9 cellular contexts compared by ENCODE assay signal in genomic region chr2:169478339-169478738, GRCh38. TPM values are rescaled to one million over a fixed set of nuclear protein-coding genes. Genes with fewer than 3 reads are reported as not detected.
DNase-seq lines count a peak whose midpoint lies in the region; ATAC-seq and TF ChIP-seq lines count a peak whose summit lies in the region.
"Had no signal": no experiment of that assay in that cellular context is flagged by ENCODE, and none has a peak within 500 bp of the region (broad histone marks: within the 10 kb centered on the region; RNA-seq: fewer than 3 reads in every experiment).

No MANE protein-coding gene starts in this region.

- H3K27ac ChIP-seq in right lobe of liver (peak overlapping the region in 2 of 3 donors; percentile 22 to 70), substantia nigra (ENCODE audit: low read depth, low read length, poor library complexity, severe bottlenecking) (peak overlapping the region; percentile 60)

- no peak for DNase-seq in activated T-cell treated with anti-CD3 and anti-CD28 coated beads, Interleukin-2, amount 50 U/mL, for 4 hours
- no peak for DNase-seq in activated T-cell treated with anti-CD3 and anti-CD28 coated beads, Interleukin-2, amount 50 U/mL, for 48 hours
- no peak for DNase-seq in right lobe of liver
- DNase-seq in substantia nigra (lab: John Stamatoyannopoulos, UW) = peak in 14 of 49 donors; percentile 1 to 48 (median 6)
- DNase-seq in LoVo (ENCODE audit: low spot score) = no peak
- DNase-seq in HEK293T (ENCODE audit: extremely low spot score) = no peak
- DNase-seq: stimulated activated naive CD4-positive, alpha-beta T cell treated with Interleukin-2 at 50 U/mL for 16 hours had no signal

- H3K36me3 ChIP-seq in right lobe of liver = no peaks in the 10 kb centered on the region

- no peak for TF ChIP-seq CTCF in brain (conservative IDR thresholded peaks at IDR 0.05)
- TF ChIP-seq CTCF in right lobe of liver (IDR thresholded peaks at IDR 0.05) = no peak

- TF ChIP-seq POLR2A in right lobe of liver (IDR thresholded peaks at IDR 0.05) = no peak

- no peak for ATAC-seq in activated T-cell treated with anti-CD3 and anti-CD28 coated beads, Interleukin-2, amount 50 U/mL, for 4 hours
- ATAC-seq in right lobe of liver (peak; percentile 43 to 55 (median 47)), GM21360 (IDR thresholded peaks at IDR 0.05; ENCODE audit: unreplicated experiment) (no peak)

- peaks cover 6% of the 10 kb centered on the region for H3K4me1 Mint-ChIP-seq in activated T-cell treated with anti-CD3 and anti-CD28 coated beads, Interleukin-2, amount 50 U/mL, for 4 hours (ENCODE audit: low read depth)
- peaks cover 40% of the 10 kb centered on the region for H3K4me1 Mint-ChIP-seq in brain

- no peaks in the 10 kb centered on the region for H3K27me3 Mint-ChIP-seq in activated T-cell treated with anti-CD3 and anti-CD28 coated beads, Interleukin-2, amount 50 U/mL, for 4 hours (ENCODE audit: low read depth)
- peaks cover 5% of the 10 kb centered on the region for H3K27me3 Mint-ChIP-seq in brain

- intact Hi-C loops in right lobe of liver (cut with DNase I) = no loop called here

- peak overlapping the region; percentile 17 to 98 (median 88) for H3K27ac Mint-ChIP-seq in brain

- H3K9me3 ChIP-seq in right lobe of liver = no peaks in the 10 kb centered on the region

- peak overlapping the region; percentile 89 for H3K4me3 Mint-ChIP-seq in activated T-cell treated with anti-CD3 and anti-CD28 coated beads, Interleukin-2, amount 50 U/mL, for 4 hours
- peak overlapping the region; percentile 87 to 94 (median 89) for H3K4me3 Mint-ChIP-seq in brain

- no peaks in the 10 kb centered on the region for H3K9me3 Mint-ChIP-seq in activated T-cell treated with anti-CD3 and anti-CD28 coated beads, Interleukin-2, amount 50 U/mL, for 4 hours
- H3K9me3 Mint-ChIP-seq in brain = peaks cover 0 to 4% (median 0%) of the 10 kb centered on the region in 5 experiments

- POLR2A ChIA-PET in HEK293T (lab: Yijun Ruan, JAX) = no interaction called here

- WGBS in right lobe of liver (ENCODE audit: insufficient coverage, low coverage, low lambda C conversion rate, missing lambda C conversion rate) = 45% methylated on average over 2 of the region's 3 CpGs

- H3K27me3 ChIP-seq in right lobe of liver = no peaks in the 10 kb centered on the region

- H3K4me3 ChIP-seq in right lobe of liver = no peak overlapping the region

- H3K36me3 Mint-ChIP-seq in activated T-cell treated with anti-CD3 and anti-CD28 coated beads, Interleukin-2, amount 50 U/mL, for 4 hours (ENCODE audit: insufficient read depth) = peaks cover 3% of the 10 kb centered on the region
- peaks cover 10% of the 10 kb centered on the region for H3K36me3 Mint-ChIP-seq in brain

- CTCF ChIA-PET in HEK293T (lab: Yijun Ruan, JAX) = no interaction called here

- peaks cover 0 to 4% (median 0%) of the 10 kb centered on the region in 4 donors for H3K4me1 ChIP-seq in right lobe of liver

TF ChIP-seq in HEK293T, 16 proteins besides CTCF, POLR2A, EP300 and RAD21:
- TF ChIP-seq FOXM1 (IDR thresholded peaks at IDR 0.05; ENCODE audit: borderline replicate concordance) (no peak), ELF4 (IDR thresholded peaks at IDR 0.05) (no peak), BHLHE40 (IDR thresholded peaks at IDR 0.05; ENCODE audit: borderline replicate concordance) (no peak), LEF1 (IDR thresholded peaks at IDR 0.05; ENCODE audit: borderline replicate concordance) (no peak), SUZ12 (IDR thresholded peaks at IDR 0.05) (no peak), NFRKB (IDR thresholded peaks at IDR 0.05) (no peak), L3MBTL2 (conservative IDR thresholded peaks at IDR 0.05) (no peak), ARNT (IDR thresholded peaks at IDR 0.05) (no peak)
TF ChIP-seq in HEK293T: peak in this region for 0.

RNA-seq across cellular contexts. Expression of gene BBS5, which starts 1.0 kb away (rescaled TPM):
- total RNA-seq in activated T-cell treated with anti-CD3 and anti-CD28 coated beads, Interleukin-2, amount 50 U/mL, for 4 hours = 1 to 10 TPM; 3.9 to 5.3 (median 4.3) TPM
- polyA plus RNA-seq in brain (ENCODE audit: insufficient read depth, low read depth, low replicate concordance) = 3.8 TPM
- 1 to 10 TPM; 1.7 to 3.5 (median 2.3) TPM for total RNA-seq in right lobe of liver

RNA-seq across cellular contexts. Expression of gene KLHL41, which starts 31.2 kb away (rescaled TPM):
- not detected for total RNA-seq in activated T-cell treated with anti-CD3 and anti-CD28 coated beads, Interleukin-2, amount 50 U/mL, for 4 hours
- 0.29 TPM for polyA plus RNA-seq in brain (ENCODE audit: insufficient read depth, low read depth, low replicate concordance)
- 1 to 10 TPM in 1 of 6 experiments, under 1 TPM in 5; 0.22 to 3.7 (median 0.30) TPM for total RNA-seq in right lobe of liver

Comparison
In these comparisons a context has a peak if more than half of its experiments do, and no peak if none do; other contexts are left out.
1. ATAC-seq: peak in right lobe of liver (4 of 4); none in activated T-cell treated with anti-CD3 and anti-CD28 coated beads, Interleukin-2, amount 50 U/mL, for 4 hours (0 of 2) and GM21360 (single experiment).